ENCODE assay signal across 1 cellular context in genomic region chr10:84876116-84876999, GRCh38.
TF ChIP-seq lines count a peak whose summit lies in the region.

No MANE protein-coding gene starts in this region.

TF ChIP-seq in HepG2, 621 proteins besides CTCF, POLR2A, EP300 and RAD21 (continued from another document):
- TF ChIP-seq AHDC1 (CRISPR knock-in tag; IDR thresholded peaks at IDR 0.05; ENCODE audit: borderline replicate concordance) (peak; percentile 27; the same call in 1 of the 2 replicates), CEBPG (CRISPR knock-in tag; IDR thresholded peaks at IDR 0.05) (peak; percentile 37; the same call in 1 of the 2 replicates), HNF4A (CRISPR knock-in tag; IDR thresholded peaks at IDR 0.05) (peak; percentile 87), DPF2 (CRISPR knock-in tag; IDR thresholded peaks at IDR 0.05; ENCODE audit: borderline replicate concordance, low read depth) (no peak), CREBL2 (CRISPR knock-in tag; IDR thresholded peaks at IDR 0.05; ENCODE audit: borderline replicate concordance) (no peak), HDAC2 (CRISPR knock-in tag; IDR thresholded peaks at IDR 0.05) (0 out of 2 replicates have a peak, but pooled peaks have one; percentile 21), ZBTB20 (CRISPR knock-in tag; IDR thresholded peaks at IDR 0.05; ENCODE audit: borderline replicate concordance, low read depth) (peak; percentile 54; the same call in 1 of the 2 replicates), MIXL1 (CRISPR knock-in tag; IDR thresholded peaks at IDR 0.05) (peak; percentile 49; the same call in 1 of the 2 replicates), ZNF850 (CRISPR knock-in tag; conservative IDR thresholded peaks at IDR 0.05) (no peak), ZNF143 (CRISPR knock-in tag; IDR thresholded peaks at IDR 0.05) (no peak), FOXA1 (IDR thresholded peaks at IDR 0.05) (peak; percentile 48; the same call in 1 of the 2 replicates), FOXA1 (CRISPR knock-in tag; IDR thresholded peaks at IDR 0.05) (peak; percentile 82), WIZ (CRISPR knock-in tag; IDR thresholded peaks at IDR 0.05) (no peak), ELF3 (CRISPR knock-in tag; IDR thresholded peaks at IDR 0.05) (0 out of 2 replicates have a peak, but pooled peaks have one; percentile 11), GFI1 (CRISPR knock-in tag; IDR thresholded peaks at IDR 0.05; ENCODE audit: borderline replicate concordance) (peak; percentile 81; the same call in 1 of the 2 replicates), FOXP4 (CRISPR knock-in tag; IDR thresholded peaks at IDR 0.05) (peak; percentile 78), TFAP4 (IDR thresholded peaks at IDR 0.05; ENCODE audit: borderline replicate concordance, low read depth) (peak; percentile 99), ATF3 (CRISPR knock-in tag; IDR thresholded peaks at IDR 0.05) (peak; percentile 59; the same call in 1 of the 2 replicates), HNRNPL (IDR thresholded peaks at IDR 0.05; ENCODE audit: low read depth, low read length) (no peak), ZNF362 (CRISPR knock-in tag; IDR thresholded peaks at IDR 0.05; ENCODE audit: borderline replicate concordance) (peak; percentile 66; the same call in 1 of the 2 replicates), MLX (CRISPR knock-in tag; IDR thresholded peaks at IDR 0.05) (peak; percentile 34; the same call in 1 of the 2 replicates), CREM (IDR thresholded peaks at IDR 0.05) (peak; percentile 20; the same call in 1 of the 2 replicates), CREM (CRISPR knock-in tag; IDR thresholded peaks at IDR 0.05) (no peak), ADNP (CRISPR knock-in tag; IDR thresholded peaks at IDR 0.05) (no peak), FOXP1 (IDR thresholded peaks at IDR 0.05) (no peak), FOXP1 (CRISPR knock-in tag; IDR thresholded peaks at IDR 0.05) (peak; percentile 64; the same call in 1 of the 2 replicates), ZNF496 (CRISPR knock-in tag; IDR thresholded peaks at IDR 0.05; ENCODE audit: insufficient replicate concordance) (no peak), ZNF460 (CRISPR knock-in tag; IDR thresholded peaks at IDR 0.05; ENCODE audit: borderline replicate concordance) (no peak), FOXA3 (CRISPR knock-in tag; IDR thresholded peaks at IDR 0.05) (peak; percentile 76), RARA (CRISPR knock-in tag; IDR thresholded peaks at IDR 0.05) (peak; percentile 13; the same call in 1 of the 2 replicates), STAG1 (CRISPR knock-in tag; IDR thresholded peaks at IDR 0.05) (no peak), ZBTB46 (CRISPR knock-in tag; IDR thresholded peaks at IDR 0.05; ENCODE audit: borderline replicate concordance) (no peak), REL (CRISPR knock-in tag; conservative IDR thresholded peaks at IDR 0.05) (no peak), ZNF549 (CRISPR knock-in tag; IDR thresholded peaks at IDR 0.05) (no peak), PHF8 (CRISPR knock-in tag; IDR thresholded peaks at IDR 0.05) (no peak), SOX5 (CRISPR knock-in tag; IDR thresholded peaks at IDR 0.05; ENCODE audit: borderline replicate concordance) (peak; percentile 41), PAXIP1 (CRISPR knock-in tag; conservative IDR thresholded peaks at IDR 0.05) (peak; percentile 82), PHB2 (IDR thresholded peaks at IDR 0.05; ENCODE audit: partially characterized antibody) (no peak)
TF ChIP-seq in HepG2: peak in this region for 38.
